Comparison of ENCODE assay signal across 1 cellular context in the genomic region with DNA sequence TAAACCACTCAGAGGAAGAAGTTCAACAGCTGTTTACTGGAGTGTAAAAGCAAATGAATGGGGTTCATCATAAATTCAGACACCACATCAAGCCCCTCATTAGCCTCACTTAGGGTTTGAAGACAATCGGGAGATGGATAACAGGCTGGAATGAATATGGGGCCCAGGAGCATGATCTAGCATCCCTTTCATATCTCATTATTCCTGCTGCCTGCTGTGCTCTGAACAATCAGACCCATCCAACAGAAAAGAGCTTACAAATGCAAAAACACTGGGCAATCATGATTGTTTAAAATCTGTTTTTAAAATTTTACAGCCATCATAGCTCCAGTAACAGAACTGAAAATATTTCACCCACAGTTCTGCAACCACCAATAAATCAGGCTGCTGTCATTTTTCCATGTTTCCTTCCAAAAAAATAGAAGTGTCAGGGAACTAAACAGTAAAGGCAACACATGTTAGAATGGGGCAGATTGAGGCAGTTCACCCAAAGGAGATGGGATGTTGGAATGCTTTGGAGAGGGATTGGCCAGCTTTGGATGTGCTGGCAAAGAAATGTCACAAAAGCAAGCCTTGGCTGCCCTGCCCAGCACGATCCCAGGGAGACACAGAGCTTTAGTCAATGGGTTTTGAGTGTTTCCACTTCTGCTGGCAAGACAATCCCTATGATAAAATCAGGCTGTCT.
TF ChIP-seq lines count a peak whose summit lies in the region.

No MANE protein-coding gene starts in this region.

TF ChIP-seq in neural cell, 6 proteins besides CTCF, POLR2A, EP300 and RAD21 (continued from another document):
- TF ChIP-seq, protein P1, sequence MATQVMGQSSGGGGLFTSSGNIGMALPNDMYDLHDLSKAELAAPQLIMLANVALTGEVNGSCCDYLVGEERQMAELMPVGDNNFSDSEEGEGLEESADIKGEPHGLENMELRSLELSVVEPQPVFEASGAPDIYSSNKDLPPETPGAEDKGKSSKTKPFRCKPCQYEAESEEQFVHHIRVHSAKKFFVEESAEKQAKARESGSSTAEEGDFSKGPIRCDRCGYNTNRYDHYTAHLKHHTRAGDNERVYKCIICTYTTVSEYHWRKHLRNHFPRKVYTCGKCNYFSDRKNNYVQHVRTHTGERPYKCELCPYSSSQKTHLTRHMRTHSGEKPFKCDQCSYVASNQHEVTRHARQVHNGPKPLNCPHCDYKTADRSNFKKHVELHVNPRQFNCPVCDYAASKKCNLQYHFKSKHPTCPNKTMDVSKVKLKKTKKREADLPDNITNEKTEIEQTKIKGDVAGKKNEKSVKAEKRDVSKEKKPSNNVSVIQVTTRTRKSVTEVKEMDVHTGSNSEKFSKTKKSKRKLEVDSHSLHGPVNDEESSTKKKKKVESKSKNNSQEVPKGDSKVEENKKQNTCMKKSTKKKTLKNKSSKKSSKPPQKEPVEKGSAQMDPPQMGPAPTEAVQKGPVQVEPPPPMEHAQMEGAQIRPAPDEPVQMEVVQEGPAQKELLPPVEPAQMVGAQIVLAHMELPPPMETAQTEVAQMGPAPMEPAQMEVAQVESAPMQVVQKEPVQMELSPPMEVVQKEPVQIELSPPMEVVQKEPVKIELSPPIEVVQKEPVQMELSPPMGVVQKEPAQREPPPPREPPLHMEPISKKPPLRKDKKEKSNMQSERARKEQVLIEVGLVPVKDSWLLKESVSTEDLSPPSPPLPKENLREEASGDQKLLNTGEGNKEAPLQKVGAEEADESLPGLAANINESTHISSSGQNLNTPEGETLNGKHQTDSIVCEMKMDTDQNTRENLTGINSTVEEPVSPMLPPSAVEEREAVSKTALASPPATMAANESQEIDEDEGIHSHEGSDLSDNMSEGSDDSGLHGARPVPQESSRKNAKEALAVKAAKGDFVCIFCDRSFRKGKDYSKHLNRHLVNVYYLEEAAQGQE (IDR thresholded peaks at IDR 0.05; ENCODE audit: borderline replicate concordance) = no peak
- no peak for TF ChIP-seq POLR2AphosphoS5 (IDR thresholded peaks at IDR 0.05)
- TF ChIP-seq SMC3 (conservative IDR thresholded peaks at IDR 0.05; ENCODE audit: poor library complexity) = no peak
- no peak for TF ChIP-seq EZH2 (IDR thresholded peaks at IDR 0.05; ENCODE audit: borderline replicate concordance, insufficient read depth, low read length, poor library complexity, severe bottlenecking)
- TF ChIP-seq MXI1 (conservative IDR thresholded peaks at IDR 0.05; ENCODE audit: poor library complexity, severe bottlenecking) = no peak
